In the genomic region with DNA sequence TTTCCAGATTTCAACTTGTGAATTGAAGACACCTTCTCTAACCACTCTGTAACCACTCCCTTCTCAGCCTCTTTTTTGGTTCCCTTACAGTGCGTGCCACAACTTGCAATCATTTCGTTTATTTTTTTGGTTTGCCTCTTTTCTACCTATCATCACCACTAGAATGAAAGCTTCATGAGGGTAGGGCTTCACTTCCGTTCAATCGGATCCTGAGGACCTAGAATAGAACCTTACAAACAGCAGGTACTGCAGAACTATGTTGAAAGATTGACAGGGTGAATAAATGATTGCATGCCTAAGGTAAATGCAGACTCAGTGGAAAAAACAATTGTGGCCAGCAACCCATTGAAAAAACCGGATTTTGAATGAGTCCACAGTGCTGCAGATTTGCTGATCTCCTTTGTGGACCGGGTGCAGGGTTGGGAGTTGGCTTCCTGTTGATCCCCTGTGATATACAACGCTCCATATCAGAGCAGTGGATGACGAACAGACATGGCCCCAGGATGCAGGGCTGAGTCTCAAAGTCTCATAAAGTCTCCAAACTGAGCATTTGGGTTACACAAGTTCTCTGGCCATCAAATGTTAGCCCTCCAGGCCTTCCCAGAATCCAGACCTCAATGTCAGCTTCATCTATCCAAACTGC, we compare ENCODE assay signal across 2 cellular contexts.
TF ChIP-seq lines count a peak whose summit lies in the region.

No MANE protein-coding gene starts in this region.

TF ChIP-seq in GM23338, 12 proteins besides CTCF, POLR2A, EP300 and RAD21:
- TF ChIP-seq JUNB (IDR thresholded peaks at IDR 0.05; ENCODE audit: unreplicated experiment) (no peak), POLR2AphosphoS5 (IDR thresholded peaks at IDR 0.05; ENCODE audit: low read depth) (no peak), ZNF114 (CRISPR knock-in tag; IDR thresholded peaks at IDR 0.05) (no peak), ZNF331 (CRISPR knock-in tag; IDR thresholded peaks at IDR 0.05; ENCODE audit: low read depth) (no peak), NANOG (IDR thresholded peaks at IDR 0.05; ENCODE audit: borderline replicate concordance) (no peak)
- TF ChIP-seq, protein P1, sequence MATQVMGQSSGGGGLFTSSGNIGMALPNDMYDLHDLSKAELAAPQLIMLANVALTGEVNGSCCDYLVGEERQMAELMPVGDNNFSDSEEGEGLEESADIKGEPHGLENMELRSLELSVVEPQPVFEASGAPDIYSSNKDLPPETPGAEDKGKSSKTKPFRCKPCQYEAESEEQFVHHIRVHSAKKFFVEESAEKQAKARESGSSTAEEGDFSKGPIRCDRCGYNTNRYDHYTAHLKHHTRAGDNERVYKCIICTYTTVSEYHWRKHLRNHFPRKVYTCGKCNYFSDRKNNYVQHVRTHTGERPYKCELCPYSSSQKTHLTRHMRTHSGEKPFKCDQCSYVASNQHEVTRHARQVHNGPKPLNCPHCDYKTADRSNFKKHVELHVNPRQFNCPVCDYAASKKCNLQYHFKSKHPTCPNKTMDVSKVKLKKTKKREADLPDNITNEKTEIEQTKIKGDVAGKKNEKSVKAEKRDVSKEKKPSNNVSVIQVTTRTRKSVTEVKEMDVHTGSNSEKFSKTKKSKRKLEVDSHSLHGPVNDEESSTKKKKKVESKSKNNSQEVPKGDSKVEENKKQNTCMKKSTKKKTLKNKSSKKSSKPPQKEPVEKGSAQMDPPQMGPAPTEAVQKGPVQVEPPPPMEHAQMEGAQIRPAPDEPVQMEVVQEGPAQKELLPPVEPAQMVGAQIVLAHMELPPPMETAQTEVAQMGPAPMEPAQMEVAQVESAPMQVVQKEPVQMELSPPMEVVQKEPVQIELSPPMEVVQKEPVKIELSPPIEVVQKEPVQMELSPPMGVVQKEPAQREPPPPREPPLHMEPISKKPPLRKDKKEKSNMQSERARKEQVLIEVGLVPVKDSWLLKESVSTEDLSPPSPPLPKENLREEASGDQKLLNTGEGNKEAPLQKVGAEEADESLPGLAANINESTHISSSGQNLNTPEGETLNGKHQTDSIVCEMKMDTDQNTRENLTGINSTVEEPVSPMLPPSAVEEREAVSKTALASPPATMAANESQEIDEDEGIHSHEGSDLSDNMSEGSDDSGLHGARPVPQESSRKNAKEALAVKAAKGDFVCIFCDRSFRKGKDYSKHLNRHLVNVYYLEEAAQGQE (IDR thresholded peaks at IDR 0.05; ENCODE audit: unreplicated experiment) = no peak

TF ChIP-seq in SK-N-SH, 30 proteins besides CTCF, POLR2A, EP300 and RAD21:
- no peak for TF ChIP-seq NFIC (IDR thresholded peaks at IDR 0.05; ENCODE audit: borderline replicate concordance)
- TF ChIP-seq, protein P1 (IDR thresholded peaks at IDR 0.05; ENCODE audit: low read depth, low read length) = no peak
- TF ChIP-seq FOSL2 (IDR thresholded peaks at IDR 0.05; ENCODE audit: borderline replicate concordance, low read depth) = no peak
- TF ChIP-seq FOXJ3 (CRISPR knock-in tag; IDR thresholded peaks at IDR 0.05) = no peak
- no peak for TF ChIP-seq TEAD4 (IDR thresholded peaks at IDR 0.05; ENCODE audit: borderline replicate concordance, insufficient read depth)
